Comparison of ENCODE assay signal across 1 cellular context in genomic region chr12:122661938-122662337, GRCh38.
TF ChIP-seq lines count a peak whose summit lies in the region.

No MANE protein-coding gene starts in this region.

TF ChIP-seq in WTC11, 78 proteins besides CTCF, POLR2A, EP300 and RAD21 (continued from another document):
- TF ChIP-seq ARID4B (CRISPR knock-in tag; IDR thresholded peaks at IDR 0.05; ENCODE audit: borderline replicate concordance): no peak
